31 cellular contexts compared by ENCODE assay signal in genomic region chr2:73444202-73444601, GRCh38.
"Had no signal": no experiment of that assay in that cellular context is flagged by ENCODE, and none has a peak within 500 bp of the region (broad histone marks: within the 10 kb centered on the region; RNA-seq: fewer than 3 reads in every experiment).

No MANE protein-coding gene starts in this region.

- H3K4me1 ChIP-seq: adrenal gland, body of pancreas, Peyer's patch, SJSA1 had no signal

- H3K4me3 ChIP-seq: adrenal gland, body of pancreas, MG63, Peyer's patch, SJSA1 had no signal

- H3K27ac Mint-ChIP-seq: activated B cell treated with CpG ODN at 0.5 μM for 24 hours; activated CD4-positive, alpha-beta memory T cell treated with anti-CD3 and anti-CD28 coated beads for 36 hours; activated naive CD4-positive, alpha-beta T cell treated with anti-CD3 and anti-CD28 coated beads for 36 hours; activated naive CD4-positive, alpha-beta T cell treated with anti-CD3 and anti-CD28 coated beads, Interleukin-2, amount 50 U/mL, for 72 hours; activated T-helper 1 cell treated with anti-CD3 and anti-CD28 coated beads, Interleukin-12 subunit alpha, Interleukin-12 subunit beta, Interleukin-2, Interleukin-4 antibody, amounts not matched to agents 30 ng/mL and 10 ng/mL and 1 ng/mL, durations not matched to agents 14 hours and 24 hours and 36 hours; T-helper 1 cell treated with Interleukin-12 subunit alpha and Interleukin-12 subunit beta and Interleukin-4 antibody, amounts not matched to agents 30 μg/mL and 1 μg/mL, for 36 hours; T-helper 2 cell treated with Interferon-gamma antibody and Interleukin-4, amounts not matched to agents 5 μg/mL and 100 μg/mL, for 36 hours had no signal

- H3K4me1 Mint-ChIP-seq: activated B cell treated with CpG ODN at 0.5 μM for 24 hours had no signal

- H3K27me3 Mint-ChIP-seq: activated B cell treated with CpG ODN at 0.5 μM for 24 hours; activated CD4-positive, alpha-beta memory T cell treated with anti-CD3 and anti-CD28 coated beads for 36 hours had no signal

- DNase-seq: activated B cell treated with CpG ODN at 0.5 μM for 24 hours; activated CD4-positive, alpha-beta memory T cell treated with anti-CD3 and anti-CD28 coated beads for 36 hours; activated CD4-positive, alpha-beta T cell treated with anti-CD3 and anti-CD28 coated beads for 4 hours; activated CD4-positive, alpha-beta T cell treated with anti-CD3 and anti-CD28 coated beads, Interleukin-2, amount 50 U/mL, for 1 hour; activated CD4-positive, CD25-positive, alpha-beta regulatory T cell treated with anti-CD3 and anti-CD28 coated beads, Interleukin-2, amount 50 U/mL, for 72 hours; activated CD8-positive, alpha-beta memory T cell treated with anti-CD3 and anti-CD28 coated beads, Interleukin-2, amount 50 U/mL, for 4 hours; activated gamma-delta T cell treated with Interleukin-2 at 50 U/mL for 16 hours; activated naive CD4-positive, alpha-beta T cell treated with anti-CD3 and anti-CD28 coated beads for 36 hours; activated T-cell treated with anti-CD3 and anti-CD28 coated beads for 4 hours; activated T-cell treated with anti-CD3 and anti-CD28 coated beads, Interleukin-2, amount 50 U/mL, for 4 hours; adrenal gland; body of pancreas; caudate nucleus; cerebellar nuclear complex; Karpas-422; MG63; NCI-H1048; NCI-H1436 treated with DMSO at 0.1 percent for 48 hours; NCI-H1694 treated with DMSO at 0.1 percent for 48 hours; NCI-H2029; NCI-H345; NCI-H524 treated with DMSO at 0.1 percent for 48 hours; Peyer's patch; RPMI8226; SHP77 treated with DMSO at 0.1 percent for 48 hours; SK-N-SH had no signal

- H3K9me3 ChIP-seq: adrenal gland, body of pancreas, MG63, Peyer's patch, SJSA1, SK-N-SH had no signal

- H3K4me3 Mint-ChIP-seq: activated B cell treated with CpG ODN at 0.5 μM for 24 hours; activated CD4-positive, alpha-beta memory T cell treated with anti-CD3 and anti-CD28 coated beads for 36 hours; activated naive CD4-positive, alpha-beta T cell treated with anti-CD3 and anti-CD28 coated beads for 36 hours; activated T-cell treated with anti-CD3 and anti-CD28 coated beads, Interleukin-2, amount 50 U/mL, for 4 hours; activated T-helper 1 cell treated with anti-CD3 and anti-CD28 coated beads, Interleukin-12 subunit alpha, Interleukin-12 subunit beta, Interleukin-2, Interleukin-4 antibody, amounts not matched to agents 30 ng/mL and 10 ng/mL and 1 ng/mL, durations not matched to agents 14 hours and 24 hours and 36 hours; T-helper 1 cell treated with Interleukin-12 subunit alpha and Interleukin-12 subunit beta and Interleukin-4 antibody, amounts not matched to agents 30 μg/mL and 1 μg/mL, for 36 hours; T-helper 2 cell treated with Interferon-gamma antibody and Interleukin-4, amounts not matched to agents 5 μg/mL and 100 μg/mL, for 36 hours had no signal

- H3K27me3 ChIP-seq: adrenal gland, body of pancreas, MG63, Peyer's patch, SJSA1 had no signal

- H3K27ac ChIP-seq: adrenal gland, body of pancreas, Peyer's patch, SJSA1 had no signal

- ATAC-seq: activated naive CD4-positive, alpha-beta T cell treated with anti-CD3 and anti-CD28 coated beads, Interleukin-2, amount 50 U/mL, for 72 hours; activated T-cell treated with anti-CD3 and anti-CD28 coated beads, Interleukin-2, amount 50 U/mL, for 4 hours; body of pancreas had no signal

- H3K9me3 Mint-ChIP-seq: activated B cell treated with CpG ODN at 0.5 μM for 24 hours; activated CD4-positive, alpha-beta memory T cell treated with anti-CD3 and anti-CD28 coated beads for 36 hours; activated naive CD4-positive, alpha-beta T cell treated with anti-CD3 and anti-CD28 coated beads for 36 hours; activated naive CD4-positive, alpha-beta T cell treated with anti-CD3 and anti-CD28 coated beads, Interleukin-2, amount 50 U/mL, for 72 hours; activated T-cell treated with anti-CD3 and anti-CD28 coated beads, Interleukin-2, amount 50 U/mL, for 4 hours; activated T-helper 1 cell treated with anti-CD3 and anti-CD28 coated beads, Interleukin-12 subunit alpha, Interleukin-12 subunit beta, Interleukin-2, Interleukin-4 antibody, amounts not matched to agents 30 ng/mL and 10 ng/mL and 1 ng/mL, durations not matched to agents 14 hours and 24 hours and 36 hours; T-helper 1 cell treated with Interleukin-12 subunit alpha and Interleukin-12 subunit beta and Interleukin-4 antibody, amounts not matched to agents 30 μg/mL and 1 μg/mL, for 36 hours; T-helper 2 cell treated with Interferon-gamma antibody and Interleukin-4, amounts not matched to agents 5 μg/mL and 100 μg/mL, for 36 hours had no signal
